In genomic region chr15:78605201-78605600, GRCh38 we compare ENCODE assay signal across 29 cellular contexts. TPM values are rescaled to one million over a fixed set of nuclear protein-coding genes. Genes with fewer than 3 reads are reported as not detected.
"Had no signal": no experiment of that assay in that cellular context is flagged by ENCODE, and none has a peak within 500 bp of the region (broad histone marks: within the 10 kb centered on the region; RNA-seq: fewer than 3 reads in every experiment).

No MANE protein-coding gene starts in this region.

- H3K36me3 Mint-ChIP-seq: stimulated activated effector memory CD8-positive, alpha-beta T cell treated with anti-CD3 and anti-CD28 coated beads, Interleukin-12 subunit alpha, Interleukin-12 subunit beta, amount 100 ng/mL, for 72 hours; stimulated activated memory B cell treated with anti-CD40 and anti-IgM and Interleukin-4, amounts not matched to agents 10 μg/mL and 1 μg/mL and 100 μg/mL, for 72 hours; type B pancreatic cell had no signal

- H3K4me3 Mint-ChIP-seq: stimulated activated effector memory CD8-positive, alpha-beta T cell treated with anti-CD3 and anti-CD28 coated beads, Interleukin-12 subunit alpha, Interleukin-12 subunit beta, amount 100 ng/mL, for 72 hours; stimulated activated memory B cell treated with anti-CD40 and anti-IgM and Interleukin-4, amounts not matched to agents 10 μg/mL and 1 μg/mL and 100 μg/mL, for 72 hours; stimulated activated naive B cell treated with anti-CD40 and anti-IgM and Interleukin-4, amounts not matched to agents 10 μg/mL and 1 μg/mL and 100 μg/mL, for 72 hours; stimulated activated naive CD8-positive, alpha-beta T cell treated with anti-CD3 and anti-CD28 coated beads, Interleukin-15, amount 100 ng/mL, for 72 hours; stimulated activated naive CD8-positive, alpha-beta T cell treated with anti-CD3 and anti-CD28 coated beads, Interleukin-15, Interleukin-2, amounts not matched to agents 100 ng/mL and 50 ng/mL, for 24 hours; type B pancreatic cell had no signal

- H3K27ac ChIP-seq: stomach, suprapubic skin, testis, thoracic aorta, thyroid gland, tibial artery, tibial nerve, transverse colon, upper lobe of left lung, upper lobe of right lung, uterus, vagina had no signal

- DNase-seq: stimulated activated CD4-positive, alpha-beta T cell treated with anti-CD3 and anti-CD28 coated beads, Interleukin-2, amount 100 ng/mL, for 24 hours; stimulated activated CD4-positive, alpha-beta T cell treated with anti-CD3 and anti-CD28 coated beads, Interleukin-4, amount 100 ng/mL, for 24 hours; stimulated activated CD4-positive, alpha-beta T cell treated with anti-CD3 and anti-CD28 coated beads, Interleukin-4, amount 100 ng/mL, for 4 hours; stimulated activated CD8-positive, alpha-beta memory T cell treated with anti-CD3 and anti-CD28 coated beads, Interleukin-4, amount 100 ng/mL, for 48 hours; stimulated activated naive B cell treated with anti-CD40 and anti-IgM and Interleukin-4, amounts not matched to agents 10 μg/mL and 1 μg/mL and 100 μg/mL, for 72 hours; stimulated activated naive CD4-positive, alpha-beta T cell; stimulated activated naive CD4-positive, alpha-beta T cell treated with Interleukin-2 at 50 U/mL for 16 hours; stimulated activated naive CD8-positive, alpha-beta T cell treated with anti-CD3 and anti-CD28 coated beads, Interleukin-15, amount 100 ng/mL, for 72 hours; stimulated activated naive CD8-positive, alpha-beta T cell treated with anti-CD3 and anti-CD28 coated beads, Interleukin-15, Interleukin-2, amounts not matched to agents 100 U/mL and 50 U/mL, for 24 hours; stomach; substantia nigra; testis; thyroid gland; tibial artery; transverse colon; trophoblast cell; upper lobe of left lung; upper lobe of right lung; uterus had no signal

- H3K4me1 Mint-ChIP-seq: stimulated activated effector memory CD8-positive, alpha-beta T cell treated with anti-CD3 and anti-CD28 coated beads, Interleukin-12 subunit alpha, Interleukin-12 subunit beta, amount 100 ng/mL, for 72 hours; stimulated activated memory B cell treated with anti-CD40 and anti-IgM and Interleukin-4, amounts not matched to agents 10 μg/mL and 1 μg/mL and 100 μg/mL, for 72 hours; stimulated activated naive B cell treated with anti-CD40 and anti-IgM and Interleukin-4, amounts not matched to agents 10 μg/mL and 1 μg/mL and 100 μg/mL, for 72 hours; stimulated activated naive CD8-positive, alpha-beta T cell treated with anti-CD3 and anti-CD28 coated beads, Interleukin-15, amount 100 ng/mL, for 72 hours had no signal

- H3K4me3 ChIP-seq: stomach, suprapubic skin, testis, thoracic aorta, thyroid gland, tibial artery, tibial nerve, transverse colon, upper lobe of left lung, upper lobe of right lung, uterus, vagina had no signal

- H3K9me3 ChIP-seq: stomach, suprapubic skin, testis, thoracic aorta, thyroid gland, tibial artery, transverse colon, upper lobe of left lung, upper lobe of right lung, uterus, vagina had no signal

- H3K27me3 ChIP-seq: testis, thyroid gland, tibial nerve, transverse colon, upper lobe of left lung, uterus, vagina had no signal

- H3K9me3 Mint-ChIP-seq: stimulated activated effector memory CD8-positive, alpha-beta T cell treated with anti-CD3 and anti-CD28 coated beads, Interleukin-12 subunit alpha, Interleukin-12 subunit beta, amount 100 ng/mL, for 72 hours; stimulated activated naive CD8-positive, alpha-beta T cell treated with anti-CD3 and anti-CD28 coated beads, Interleukin-15, Interleukin-2, amounts not matched to agents 100 ng/mL and 50 ng/mL, for 24 hours had no signal

- H3K27ac Mint-ChIP-seq: stimulated activated effector memory CD8-positive, alpha-beta T cell treated with anti-CD3 and anti-CD28 coated beads, Interleukin-12 subunit alpha, Interleukin-12 subunit beta, amount 100 ng/mL, for 72 hours; stimulated activated memory B cell treated with anti-CD40 and anti-IgM and Interleukin-4, amounts not matched to agents 10 μg/mL and 1 μg/mL and 100 μg/mL, for 72 hours; stimulated activated naive B cell treated with anti-CD40 and anti-IgM and Interleukin-4, amounts not matched to agents 10 μg/mL and 1 μg/mL and 100 μg/mL, for 72 hours; stimulated activated naive CD8-positive, alpha-beta T cell treated with anti-CD3 and anti-CD28 coated beads, Interleukin-15, Interleukin-2, amounts not matched to agents 100 ng/mL and 50 ng/mL, for 24 hours; type B pancreatic cell had no signal

- H3K4me1 ChIP-seq: stomach, suprapubic skin, testis, thyroid gland, tibial artery, tibial nerve, transverse colon, upper lobe of left lung, upper lobe of right lung, uterus, vagina had no signal

- H3K36me3 ChIP-seq: suprapubic skin, thoracic aorta, thyroid gland, tibial artery, tibial nerve, transverse colon, upper lobe of left lung, upper lobe of right lung, uterus, vagina had no signal

RNA-seq across cellular contexts. Expression of gene CHRNA3, which starts 15.6 kb away (rescaled TPM):
- total RNA-seq: subcutaneous adipose tissue, thoracic aorta, tibial nerve, upper lobe of right lung, ureter had no signal

RNA-seq across cellular contexts. Expression of gene CHRNB4, which starts 35.8 kb away (rescaled TPM):
- total RNA-seq: stomach, subcutaneous adipose tissue, thoracic aorta, thyroid gland, tibial nerve, upper lobe of left lung, upper lobe of right lung had no signal
